Comparison of ENCODE assay signal across 17 cellular contexts in the genomic region with DNA sequence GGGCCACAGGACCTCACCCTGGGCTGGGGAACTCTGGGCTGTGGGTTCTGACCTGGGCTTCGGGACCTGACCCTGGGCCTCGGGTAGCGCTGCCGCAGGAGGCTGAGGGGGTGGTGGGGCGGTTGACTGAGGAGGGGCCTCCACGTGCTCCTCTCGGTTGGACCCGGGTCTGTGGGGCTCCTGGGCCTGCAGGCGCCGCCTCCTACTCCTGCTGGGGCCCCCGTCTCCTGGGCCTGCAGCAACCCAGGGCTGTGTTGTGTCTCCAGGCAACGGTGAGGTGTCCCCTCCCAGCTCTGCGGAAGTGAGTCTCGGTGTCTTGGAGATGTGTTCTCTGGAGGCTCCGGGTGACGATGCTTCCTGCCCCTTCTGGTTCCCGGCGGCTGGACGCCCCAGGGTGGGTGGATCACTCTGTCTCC. TPM values are rescaled to one million over a fixed set of nuclear protein-coding genes. Genes with fewer than 3 reads are reported as not detected.
DNase-seq lines count a peak whose midpoint lies in the region; ATAC-seq and TF ChIP-seq lines count a peak whose summit lies in the region.
"Had no signal": no experiment of that assay in that cellular context is flagged by ENCODE, and none has a peak within 500 bp of the region (broad histone marks: within the 10 kb centered on the region; RNA-seq: fewer than 3 reads in every experiment).

No MANE protein-coding gene starts in this region.

- no peak overlapping the region for H2AFZ ChIP-seq in osteoblast (ENCODE audit: low read length)

- no peak overlapping the region for H3K27ac ChIP-seq in osteoblast (ENCODE audit: low read depth, low read length)
- H3K27ac ChIP-seq in CD8-positive, alpha-beta T cell (ENCODE audit: low read depth, low read length): no peak overlapping the region
- H3K27ac ChIP-seq: heart left ventricle, right lobe of liver, WERI-Rb-1 had no signal

- no peaks in the 10 kb centered on the region for H3K27me3 ChIP-seq in osteoblast (ENCODE audit: insufficient read depth, low read length)
- no peaks in the 10 kb centered on the region for H3K27me3 ChIP-seq in CD8-positive, alpha-beta T cell (ENCODE audit: insufficient read depth, low read length)
- H3K27me3 ChIP-seq: right lobe of liver had no signal

- no peaks in the 10 kb centered on the region for H3K9me3 Mint-ChIP-seq in CD8-positive, alpha-beta T cell
- H3K9me3 Mint-ChIP-seq: central memory CD8-positive, alpha-beta T cell; type B pancreatic cell had no signal

- no peak overlapping the region for H3K27ac Mint-ChIP-seq in CD8-positive, alpha-beta T cell
- H3K27ac Mint-ChIP-seq: activated naive CD4-positive, alpha-beta T cell treated with anti-CD3 and anti-CD28 coated beads, Interleukin-2, amount 10 ng/mL, durations not matched to agents 7 days and 5 days; stimulated activated memory B cell treated with anti-CD40 and anti-IgM and Interleukin-4, amounts not matched to agents 10 μg/mL and 1 μg/mL and 100 μg/mL, for 72 hours; type B pancreatic cell had no signal

- peaks cover 2% of the 10 kb centered on the region for H3K27me3 Mint-ChIP-seq in CD8-positive, alpha-beta T cell (ENCODE audit: low read depth)
- H3K27me3 Mint-ChIP-seq: activated naive CD4-positive, alpha-beta T cell treated with anti-CD3 and anti-CD28 coated beads, Interleukin-2, amount 10 ng/mL, durations not matched to agents 7 days and 5 days; central memory CD8-positive, alpha-beta T cell; type B pancreatic cell had no signal

- H3K4me1 ChIP-seq in osteoblast (ENCODE audit: insufficient read depth, low read length): no peaks in the 10 kb centered on the region
- no peaks in the 10 kb centered on the region for H3K4me1 ChIP-seq in CD8-positive, alpha-beta T cell (ENCODE audit: insufficient read depth, low read length)
- H3K4me1 ChIP-seq: heart left ventricle, right lobe of liver had no signal

- H3K4me3 Mint-ChIP-seq in CD8-positive, alpha-beta T cell: no peak overlapping the region
- H3K4me3 Mint-ChIP-seq: activated naive CD4-positive, alpha-beta T cell treated with anti-CD3 and anti-CD28 coated beads, Interleukin-2, amount 10 ng/mL, durations not matched to agents 7 days and 5 days; central memory CD8-positive, alpha-beta T cell; stimulated activated memory B cell treated with anti-CD40 and anti-IgM and Interleukin-4, amounts not matched to agents 10 μg/mL and 1 μg/mL and 100 μg/mL, for 72 hours; type B pancreatic cell had no signal

- intact Hi-C loops in CD8-positive, alpha-beta T cell (cut with DNase I, micrococcal nuclease): no loop called here

- POLR2A ChIA-PET in CD8-positive, alpha-beta T cell (lab: Charles Lee): no interaction called here

- DNase-seq in DMS153 (lab: John Stamatoyannopoulos, UW): peak; percentile 1
- no peak for DNase-seq in DMS153 treated with DMSO at 0.1 percent for 48 hours (lab: John Stamatoyannopoulos, UW; ENCODE audit: unreplicated experiment)
- peak; percentile 15 for DNase-seq in M059J (ENCODE audit: low read depth)
- peak; percentile 66 for DNase-seq in osteoblast (ENCODE audit: insufficient read length, low spot score, missing footprints)
- no peak for DNase-seq in CD8-positive, alpha-beta T cell
- no peak for DNase-seq in globus pallidus (ENCODE audit: low spot score)
- DNase-seq: 8988T; activated naive CD4-positive, alpha-beta T cell treated with anti-CD3 and anti-CD28 coated beads, Interleukin-2, amount 10 ng/mL, durations not matched to agents 7 days and 5 days; Calu3; WERI-Rb-1 had no signal

- peak; percentile 16 for ATAC-seq in esophagus mucosa
- no peak for ATAC-seq in CD8-positive, alpha-beta T cell
- no peak for ATAC-seq in HG02623 (IDR thresholded peaks at IDR 0.05; ENCODE audit: unreplicated experiment)
- ATAC-seq: stimulated activated memory B cell treated with anti-CD40 and anti-IgM and Interleukin-4, amounts not matched to agents 10 μg/mL and 1 μg/mL and 100 μg/mL, for 72 hours had no signal

- no peak overlapping the region for H3K4me2 ChIP-seq in osteoblast (ENCODE audit: insufficient read depth, low read length)

- no peak for TF ChIP-seq CTCF in osteoblast (IDR thresholded peaks at IDR 0.05; ENCODE audit: extremely low read depth, low read depth, low read length)
- TF ChIP-seq CTCF in CD8-positive, alpha-beta T cell (IDR thresholded peaks at IDR 0.05): no peak

- H3K36me3 ChIP-seq in osteoblast (ENCODE audit: insufficient read depth, low read length): no peaks in the 10 kb centered on the region
- no peaks in the 10 kb centered on the region for H3K36me3 ChIP-seq in CD8-positive, alpha-beta T cell (ENCODE audit: insufficient read depth, low read length)
- H3K36me3 ChIP-seq: heart left ventricle, right lobe of liver, WERI-Rb-1 had no signal

- no peaks in the 10 kb centered on the region for H3K4me1 Mint-ChIP-seq in CD8-positive, alpha-beta T cell (ENCODE audit: low read depth)
- H3K4me1 Mint-ChIP-seq: activated naive CD4-positive, alpha-beta T cell treated with anti-CD3 and anti-CD28 coated beads, Interleukin-2, amount 10 ng/mL, durations not matched to agents 7 days and 5 days; central memory CD8-positive, alpha-beta T cell; stimulated activated memory B cell treated with anti-CD40 and anti-IgM and Interleukin-4, amounts not matched to agents 10 μg/mL and 1 μg/mL and 100 μg/mL, for 72 hours had no signal

- no peaks in the 10 kb centered on the region for H3K36me3 Mint-ChIP-seq in CD8-positive, alpha-beta T cell
- H3K36me3 Mint-ChIP-seq: activated naive CD4-positive, alpha-beta T cell treated with anti-CD3 and anti-CD28 coated beads, Interleukin-2, amount 10 ng/mL, durations not matched to agents 7 days and 5 days; stimulated activated memory B cell treated with anti-CD40 and anti-IgM and Interleukin-4, amounts not matched to agents 10 μg/mL and 1 μg/mL and 100 μg/mL, for 72 hours; type B pancreatic cell had no signal

- H3K9me3 ChIP-seq in osteoblast (ENCODE audit: low read depth, low read length): no peaks in the 10 kb centered on the region
- H3K9me3 ChIP-seq in CD8-positive, alpha-beta T cell (ENCODE audit: low read length): no peaks in the 10 kb centered on the region
- H3K9me3 ChIP-seq: right lobe of liver had no signal

- no peaks in the 10 kb centered on the region for H3K79me2 ChIP-seq in osteoblast (ENCODE audit: insufficient read depth, low read length)

- H4K20me1 ChIP-seq in osteoblast (ENCODE audit: insufficient read depth, low read length): no peaks in the 10 kb centered on the region

- CTCF ChIA-PET in CD8-positive, alpha-beta T cell (lab: Charles Lee): no interaction called here

- no peak overlapping the region for H3K4me3 ChIP-seq in osteoblast (ENCODE audit: insufficient read depth, low read length)
- no peak overlapping the region for H3K4me3 ChIP-seq in CD8-positive, alpha-beta T cell (ENCODE audit: low read depth, low read length)
- H3K4me3 ChIP-seq: heart left ventricle, right lobe of liver had no signal

RNA-seq across cellular contexts. Expression of gene GNG13, which starts 41.5 kb away (rescaled TPM):
- total RNA-seq in M059J (2014; rRNA removed; shearing (Covaris generic)): not detected in 2 replicates
- total RNA-seq in esophagus mucosa: not detected
- total RNA-seq in osteoblast: not detected in 2 replicates
- not detected for total RNA-seq in CD8-positive, alpha-beta T cell
- total RNA-seq: Calu3, heart left ventricle, right lobe of liver had no signal

RNA-seq across cellular contexts. Expression of gene CHTF18, which starts 53.6 kb away (rescaled TPM):
- total RNA-seq in M059J (2014; rRNA removed; shearing (Covaris generic)): 10.2 and 20.7 TPM in 2 replicates
- total RNA-seq in esophagus mucosa (20.2 TPM), osteoblast (3.3 and 3.8 TPM in 2 replicates)
- total RNA-seq in CD8-positive, alpha-beta T cell: 10 to 100 TPM; 34.4 to 38.4 TPM

RNA-seq across cellular contexts. Expression of gene RPUSD1, which starts 53.9 kb away (rescaled TPM):
- total RNA-seq in M059J (2014; rRNA removed; shearing (Covaris generic)): 19.5 and 47.7 TPM in 2 replicates
- total RNA-seq in esophagus mucosa: 14.4 TPM
- total RNA-seq in osteoblast: 23.3 and 28.2 TPM in 2 replicates
- total RNA-seq in CD8-positive, alpha-beta T cell: 10 to 100 TPM; 15.4 to 15.8 TPM

Comparison
In these comparisons a context has a peak if more than half of its experiments do, and no peak if none do; other contexts are left out.
1. DNase-seq: peak in DMS153 (single experiment), M059J (single experiment) and osteoblast (single experiment); none in DMS153 treated with DMSO at 0.1 percent for 48 hours (single experiment), CD8-positive, alpha-beta T cell (0 of 7) and globus pallidus (single experiment).